14 cellular contexts compared by ENCODE assay signal in the genomic region with DNA sequence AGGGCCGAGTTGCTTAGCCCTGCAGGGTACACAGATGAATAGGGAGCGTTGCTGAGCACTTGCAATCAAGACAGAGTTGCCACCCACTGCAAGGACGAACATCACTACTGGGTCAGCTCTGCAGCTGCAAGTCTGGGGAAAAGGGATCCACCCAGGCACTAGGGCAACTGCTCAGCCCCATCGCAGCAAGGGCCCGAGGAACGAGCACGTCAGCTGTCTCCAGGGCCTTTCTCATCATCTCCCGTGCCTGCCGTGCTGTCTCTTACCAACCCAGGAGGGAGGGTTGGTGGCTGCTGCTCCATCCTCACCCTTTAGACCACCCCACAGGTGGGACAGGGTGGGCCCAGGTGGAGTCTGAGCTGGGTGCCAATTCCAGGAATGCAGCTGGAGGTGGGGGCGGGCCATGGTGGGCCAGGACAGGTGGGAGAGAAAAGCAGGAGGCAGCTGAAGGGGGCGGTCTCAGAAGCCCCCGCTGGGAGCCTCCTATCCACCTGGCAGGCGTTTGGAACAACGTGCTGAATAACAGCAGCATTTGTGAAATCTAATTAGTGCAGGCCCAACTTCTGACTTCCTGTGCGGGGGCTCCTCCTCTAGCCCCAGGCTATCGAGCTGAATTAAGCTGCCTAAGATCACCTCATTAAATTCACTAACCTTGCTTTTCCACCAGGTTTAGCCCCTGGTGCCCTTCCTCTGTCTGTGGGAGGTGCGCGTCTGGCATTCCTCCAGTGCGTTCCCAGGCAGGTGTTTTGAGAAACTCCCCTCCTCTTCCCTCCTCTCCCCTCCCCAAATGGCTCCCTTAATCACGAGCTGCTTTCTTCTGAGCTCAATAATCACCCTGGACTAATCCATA.
DNase-seq lines count a peak whose midpoint lies in the region; ATAC-seq and TF ChIP-seq lines count a peak whose summit lies in the region.
"Had no signal": no experiment of that assay in that cellular context is flagged by ENCODE, and none has a peak within 500 bp of the region (broad histone marks: within the 10 kb centered on the region; RNA-seq: fewer than 3 reads in every experiment).

No MANE protein-coding gene starts in this region.

- H3K4me1 Mint-ChIP-seq in GM23338, result peaks cover 34% of the 10 kb centered on the region
- H3K4me1 Mint-ChIP-seq in nephron progenitor cell, result peaks cover 70% of the 10 kb centered on the region

- peaks cover 17% of the 10 kb centered on the region for H3K27me3 Mint-ChIP-seq in GM23338 (ENCODE audit: insufficient read depth, low read depth, poor library complexity)
- peaks cover 28% of the 10 kb centered on the region for H3K27me3 Mint-ChIP-seq in nephron progenitor cell (ENCODE audit: low read depth, poor library complexity)

- 0 out of 2 replicates have a peak, but pooled peaks cover 4% of the 10 kb centered on the region for H3F3A ChIP-seq in GM23338 (replicated peaks; ENCODE audit: low read depth)

- H3K4me3 Mint-ChIP-seq in GM23338 (peak overlapping the region; percentile 51; the same call in 2 of the 3 replicates), nephron progenitor cell (no peak overlapping the region)
- H3K4me3 Mint-ChIP-seq: naive thymus-derived CD8-positive, alpha-beta T cell had no signal

- peak overlapping the region; percentile 63 for H3K4me2 ChIP-seq in GM23338

- no peaks in the 10 kb centered on the region for H3K79me2 ChIP-seq in GM23338 (replicated peaks; ENCODE audit: insufficient read depth)

- ATAC-seq in GM23338, result peak; percentile 64
- ATAC-seq in GM18498 (IDR thresholded peaks at IDR 0.05; ENCODE audit: unreplicated experiment), result no peak
- ATAC-seq: naive thymus-derived CD8-positive, alpha-beta T cell had no signal

- H3K9me2 ChIP-seq in GM23338 (ENCODE audit: insufficient read depth), result no peaks in the 10 kb centered on the region

- H3K4me1 ChIP-seq in GM23338 (ENCODE audit: insufficient read depth), result peaks cover 32% of the 10 kb centered on the region
- peaks cover 23% of the 10 kb centered on the region; the same call in 1 of the 2 replicates for H3K4me1 ChIP-seq in iPS-20b (ENCODE audit: insufficient read depth, low read length)
- H3K4me1 ChIP-seq: Caco-2, prostate gland, testis had no signal

- TF ChIP-seq CTCF in GM23338 (conservative IDR thresholded peaks at IDR 0.05; ENCODE audit: low read depth in 2 of 2) (no peak), nephron progenitor cell (IDR thresholded peaks at IDR 0.05) (no peak)

- no peaks in the 10 kb centered on the region for H3K36me3 ChIP-seq in GM23338 (ENCODE audit: insufficient read depth)
- no peaks in the 10 kb centered on the region for H3K36me3 ChIP-seq in iPS-20b (ENCODE audit: insufficient read depth, low read depth, low read length)
- H3K36me3 ChIP-seq: prostate gland had no signal

- no peaks in the 10 kb centered on the region for H3K9me3 ChIP-seq in iPS-20b (ENCODE audit: insufficient read depth, low read depth, low read length)
- H3K9me3 ChIP-seq: Caco-2, prostate gland, testis had no signal

- H3K27me3 ChIP-seq in GM23338 (ENCODE audit: insufficient read depth), result no peaks in the 10 kb centered on the region
- peaks cover 25% of the 10 kb centered on the region; the same call in 1 of the 2 replicates for H3K27me3 ChIP-seq in iPS-20b (ENCODE audit: insufficient read depth, low read length)
- H3K27me3 ChIP-seq: testis had no signal

- H3K4me3 ChIP-seq in GM23338 (peak overlapping the region; percentile 20; the same call in 1 of the 2 replicates), iPS-20b (ENCODE audit: low read length) (peak overlapping the region; percentile 43; the same call in 1 of the 2 replicates)
- H3K4me3 ChIP-seq: prostate gland, testis had no signal

- H4K20me1 ChIP-seq in GM23338 (replicated peaks; ENCODE audit: insufficient read depth), result no peaks in the 10 kb centered on the region

- H2AFZ ChIP-seq in GM23338, result peak overlapping the region; percentile 0; the same call in 1 of the 2 replicates

- no peak overlapping the region for H3K27ac Mint-ChIP-seq in GM23338
- no peak overlapping the region for H3K27ac Mint-ChIP-seq in nephron progenitor cell
- H3K27ac Mint-ChIP-seq: naive thymus-derived CD8-positive, alpha-beta T cell had no signal

- H3K27ac ChIP-seq in GM23338 (ENCODE audit: low read depth), result peak overlapping the region; percentile 79
- H3K27ac ChIP-seq in iPS-20b (ENCODE audit: low read length), result no peak overlapping the region
- H3K27ac ChIP-seq: prostate gland, testis had no signal

- peak overlapping the region; percentile 22; the same call in 1 of the 2 replicates for H3K9ac ChIP-seq in iPS-20b (ENCODE audit: low read depth, low read length)

- peak; percentile 71 for DNase-seq in GM23338 (ENCODE audit: low spot score)
- peak; percentile 60 for DNase-seq in NCI-H1105 treated with DMSO at 0.1 percent for 48 hours (lab: John Stamatoyannopoulos, UW)
- DNase-seq in NCI-H748 (lab: John Stamatoyannopoulos, UW; ENCODE audit: unreplicated experiment), result peak; percentile 80
- DNase-seq in NOMO-1 (lab: John Stamatoyannopoulos, UW; ENCODE audit: unreplicated experiment in 2 of 2), result no peak
- no peak for DNase-seq in nephron progenitor cell
- no peak for DNase-seq in NCI-H128 (lab: John Stamatoyannopoulos, UW; ENCODE audit: unreplicated experiment)
- DNase-seq: activated naive CD4-positive, alpha-beta T cell treated with Interleukin-2 at 50 U/mL for 16 hours; kidney; naive thymus-derived CD8-positive, alpha-beta T cell had no signal

- H3K36me3 Mint-ChIP-seq in GM23338 (ENCODE audit: low read depth) (no peaks in the 10 kb centered on the region), nephron progenitor cell (ENCODE audit: low read depth) (no peaks in the 10 kb centered on the region)
- H3K36me3 Mint-ChIP-seq: naive thymus-derived CD8-positive, alpha-beta T cell had no signal

- H3K9me3 Mint-ChIP-seq in GM23338 (no peaks in the 10 kb centered on the region; the same call in 2 of the 3 replicates), nephron progenitor cell (no peaks in the 10 kb centered on the region)
- H3K9me3 Mint-ChIP-seq: naive thymus-derived CD8-positive, alpha-beta T cell had no signal

TF ChIP-seq in GM23338, 12 proteins besides CTCF, POLR2A, EP300 and RAD21:
- TF ChIP-seq REST (IDR thresholded peaks at IDR 0.05; ENCODE audit: unreplicated experiment), result no peak
- no peak for TF ChIP-seq STAT1 (IDR thresholded peaks at IDR 0.05; ENCODE audit: unreplicated experiment)

Comparison
In these comparisons a context has a peak if more than half of its experiments do, and no peak if none do; other contexts are left out.
1. DNase-seq: peak in GM23338 (single experiment), NCI-H1105 treated with DMSO at 0.1 percent for 48 hours (single experiment) and NCI-H748 (single experiment); none in NOMO-1 (0 of 2), nephron progenitor cell (single experiment) and NCI-H128 (single experiment).